20 cellular contexts compared by ENCODE assay signal in the genomic region with DNA sequence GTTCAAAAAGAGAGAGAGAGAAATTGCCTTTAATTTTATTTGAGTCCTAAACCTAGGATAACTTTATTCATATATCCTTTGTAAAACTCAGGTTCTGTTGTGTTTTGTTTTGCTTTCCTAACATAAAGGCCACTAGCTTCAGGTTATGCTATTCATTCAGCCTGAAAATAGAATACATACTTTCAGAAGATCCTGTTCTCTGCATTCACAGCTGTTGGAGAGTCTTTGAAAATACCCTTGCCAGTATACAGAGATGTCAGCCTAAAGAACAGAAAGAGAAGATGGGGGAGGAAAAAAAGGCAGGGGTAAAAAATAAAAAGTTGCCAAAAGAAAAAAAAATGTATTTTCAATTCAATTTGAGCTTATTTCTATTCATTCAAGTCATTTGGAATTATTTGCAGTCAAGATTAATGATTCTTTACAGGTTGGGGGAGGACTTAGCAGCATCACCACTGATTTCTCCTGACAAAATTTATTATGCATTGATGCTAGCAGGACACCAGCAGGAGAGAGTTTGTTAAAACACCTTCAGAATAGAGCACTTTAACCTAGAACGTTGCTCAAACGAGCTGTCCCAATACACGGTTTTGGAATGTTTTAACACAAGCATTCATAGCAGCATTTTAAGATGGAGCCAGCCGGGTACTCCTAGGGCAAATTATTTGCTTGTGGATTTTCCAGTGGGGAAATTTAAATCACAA.
DNase-seq lines count a peak whose midpoint lies in the region; ATAC-seq and TF ChIP-seq lines count a peak whose summit lies in the region.
"Had no signal": no experiment of that assay in that cellular context is flagged by ENCODE, and none has a peak within 500 bp of the region (broad histone marks: within the 10 kb centered on the region; RNA-seq: fewer than 3 reads in every experiment).

No MANE protein-coding gene starts in this region.

- H3K9me3 ChIP-seq in esophagus muscularis mucosa: no peaks in the 10 kb centered on the region
- H3K9me3 ChIP-seq: testis had no signal

- no peaks in the 10 kb centered on the region for H3K36me3 Mint-ChIP-seq in stimulated activated memory B cell treated with anti-CD40 and anti-IgM and Interleukin-4, amounts not matched to agents 10 μg/mL and 1 μg/mL and 100 μg/mL, for 72 hours
- H3K36me3 Mint-ChIP-seq: CD8-positive, alpha-beta T cell had no signal

- H3K9me3 Mint-ChIP-seq in stimulated activated memory B cell treated with anti-CD40 and anti-IgM and Interleukin-4, amounts not matched to agents 10 μg/mL and 1 μg/mL and 100 μg/mL, for 72 hours: no peaks in the 10 kb centered on the region
- H3K9me3 Mint-ChIP-seq: activated naive CD8-positive, alpha-beta T cell treated with anti-CD3 and anti-CD28 coated beads, Interleukin-2, amount 50 U/mL, for 24 hours; CD8-positive, alpha-beta T cell had no signal

- H3K27me3 ChIP-seq in esophagus muscularis mucosa: no peaks in the 10 kb centered on the region
- H3K27me3 ChIP-seq: testis had no signal

- no peak overlapping the region for H3K4me3 Mint-ChIP-seq in stimulated activated memory B cell treated with anti-CD40 and anti-IgM and Interleukin-4, amounts not matched to agents 10 μg/mL and 1 μg/mL and 100 μg/mL, for 72 hours
- H3K4me3 Mint-ChIP-seq: activated naive CD8-positive, alpha-beta T cell treated with anti-CD3 and anti-CD28 coated beads, Interleukin-2, amount 50 U/mL, for 24 hours; CD8-positive, alpha-beta T cell had no signal

- peak overlapping the region; percentile 53 for H3K27ac Mint-ChIP-seq in stimulated activated memory B cell treated with anti-CD40 and anti-IgM and Interleukin-4, amounts not matched to agents 10 μg/mL and 1 μg/mL and 100 μg/mL, for 72 hours
- H3K27ac Mint-ChIP-seq: activated naive CD8-positive, alpha-beta T cell treated with anti-CD3 and anti-CD28 coated beads, Interleukin-2, amount 50 U/mL, for 24 hours; CD8-positive, alpha-beta T cell had no signal

- WGBS in esophagus muscularis mucosa: 63% methylated on average over 4 of the region's 4 CpGs

- H3K27ac ChIP-seq in esophagus muscularis mucosa (replicated peaks in 1 of 4): no peak overlapping the region
- H3K27ac ChIP-seq: 22Rv1, epithelial cell of prostate, testis had no signal

- no peaks in the 10 kb centered on the region for H3K4me1 ChIP-seq in esophagus muscularis mucosa
- H3K4me1 ChIP-seq: testis had no signal

- H3K4me3 ChIP-seq in esophagus muscularis mucosa: no peak overlapping the region
- H3K4me3 ChIP-seq: testis had no signal

- no peaks in the 10 kb centered on the region for H3K36me3 ChIP-seq in esophagus muscularis mucosa

- ATAC-seq in GM21723 (IDR thresholded peaks at IDR 0.05; ENCODE audit: unreplicated experiment): peak; percentile 94
- ATAC-seq in HG03108 (IDR thresholded peaks at IDR 0.05; ENCODE audit: unreplicated experiment): peak; percentile 56
- ATAC-seq in stimulated activated memory B cell treated with anti-CD40 and anti-IgM and Interleukin-4, amounts not matched to agents 10 μg/mL and 1 μg/mL and 100 μg/mL, for 72 hours: no peak
- ATAC-seq: activated CD4-positive, CD25-positive, alpha-beta regulatory T cell treated with anti-CD3 and anti-CD28 coated beads, Interleukin-2, amount 50 U/mL, for 24 hours; activated naive CD8-positive, alpha-beta T cell treated with anti-CD3 and anti-CD28 coated beads, Interleukin-2, amount 50 U/mL, for 24 hours; CD8-positive, alpha-beta T cell; HepG2; Panc1 had no signal

- intact Hi-C loops in esophagus muscularis mucosa (cut with DNase I): no loop called here

- no peaks in the 10 kb centered on the region for H3K27me3 Mint-ChIP-seq in stimulated activated memory B cell treated with anti-CD40 and anti-IgM and Interleukin-4, amounts not matched to agents 10 μg/mL and 1 μg/mL and 100 μg/mL, for 72 hours

- no peak for TF ChIP-seq EP300 in esophagus muscularis mucosa (IDR thresholded peaks at IDR 0.05)

- H3K4me1 Mint-ChIP-seq in stimulated activated memory B cell treated with anti-CD40 and anti-IgM and Interleukin-4, amounts not matched to agents 10 μg/mL and 1 μg/mL and 100 μg/mL, for 72 hours: peaks cover 19% of the 10 kb centered on the region
- H3K4me1 Mint-ChIP-seq: activated naive CD8-positive, alpha-beta T cell treated with anti-CD3 and anti-CD28 coated beads, Interleukin-2, amount 50 U/mL, for 24 hours had no signal

- DNase-seq in DMS 273 (lab: John Stamatoyannopoulos, UW; ENCODE audit: unreplicated experiment) (peak; percentile 42), DMS 273 treated with DMSO at 0.1 percent for 48 hours (lab: John Stamatoyannopoulos, UW) (no peak), ecto neural progenitor cell (ENCODE audit: low spot score) (no peak), esophagus muscularis mucosa (ENCODE audit: extremely low spot score) (no peak)
- DNase-seq in stimulated activated CD4-positive, alpha-beta T cell treated with anti-CD3 and anti-CD28 coated beads, Interleukin-2, amount 100 ng/mL, for 24 hours: no peak
- DNase-seq: activated naive CD8-positive, alpha-beta T cell treated with anti-CD3 and anti-CD28 coated beads, Interleukin-2, amount 50 U/mL, for 24 hours; activated T-cell treated with anti-CD3 and anti-CD28 coated beads for 4 hours; CD8-positive, alpha-beta T cell; glutamatergic neuron; kidney glomerular epithelial cell; NCI-H1048; testis had no signal

- TF ChIP-seq CTCF in esophagus muscularis mucosa (IDR thresholded peaks at IDR 0.05): no peak

- no peak for TF ChIP-seq POLR2A in esophagus muscularis mucosa (IDR thresholded peaks at IDR 0.05; ENCODE audit: low read depth)
